In the genomic region with DNA sequence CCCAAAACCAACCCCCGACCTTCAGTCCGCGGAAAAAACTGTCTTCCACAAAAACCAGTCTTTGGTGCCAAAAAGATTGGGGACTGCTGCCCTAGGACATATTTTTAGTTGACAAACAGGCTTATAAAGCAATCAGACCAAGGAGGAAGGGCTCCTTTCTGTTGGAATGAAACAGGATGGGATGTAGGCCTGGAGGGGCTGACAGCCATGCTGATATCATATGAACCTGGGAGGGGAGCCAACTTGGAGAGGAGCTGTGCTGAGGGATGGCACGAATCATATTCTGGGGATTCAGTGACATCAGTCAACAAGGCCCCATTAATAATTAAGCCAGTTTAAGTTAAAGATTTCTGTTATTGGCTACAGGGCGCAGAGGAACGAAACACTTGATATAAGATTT, we compare ENCODE assay signal across 20 cellular contexts.
"Had no signal": no experiment of that assay in that cellular context is flagged by ENCODE, and none has a peak within 500 bp of the region (broad histone marks: within the 10 kb centered on the region; RNA-seq: fewer than 3 reads in every experiment).

No MANE protein-coding gene starts in this region.

- H3K9me3 ChIP-seq: mucosa of descending colon, sigmoid colon, thoracic aorta had no signal

- ATAC-seq: activated CD8-positive, alpha-beta memory T cell treated with anti-CD3 and anti-CD28 coated beads, Interleukin-2, amount 10 ng/mL, durations not matched to agents 7 days and 5 days; activated CD8-positive, alpha-beta T cell treated with anti-CD3 and anti-CD28 coated beads, Interleukin-2, amount 10 ng/mL, durations not matched to agents 7 days and 5 days; activated naive CD4-positive, alpha-beta T cell treated with anti-CD3 and anti-CD28 coated beads, Interleukin-2, amount 50 U/mL, for 72 hours; left ventricle myocardium superior; mucosa of descending colon; stimulated activated effector memory CD8-positive, alpha-beta T cell treated with anti-CD3 and anti-CD28 coated beads, Interleukin-12 subunit alpha, Interleukin-12 subunit beta, amount 100 ng/mL, for 72 hours had no signal

- DNase-seq: activated B cell treated with CpG ODN at 0.5 μM for 24 hours; activated CD8-positive, alpha-beta memory T cell treated with anti-CD3 and anti-CD28 coated beads, Interleukin-2, amount 10 ng/mL, durations not matched to agents 7 days and 5 days; activated CD8-positive, alpha-beta T cell treated with anti-CD3 and anti-CD28 coated beads, Interleukin-2, amount 10 ng/mL, durations not matched to agents 7 days and 5 days; activated naive CD4-positive, alpha-beta T cell; activated T-cell treated with anti-CD3 and anti-CD28 coated beads, Interleukin-2, amount 50 U/mL, for 48 hours; anterior cingulate cortex; cortex of kidney; foreskin fibroblast; head of caudate nucleus; hypothalamus; left ventricle myocardium superior; mucosa of descending colon; posterior cingulate gyrus; sigmoid colon; small intestine; stimulated activated CD4-positive, alpha-beta T cell treated with anti-CD3 and anti-CD28 coated beads, Interleukin-4, amount 100 ng/mL, for 24 hours; trophoblast cell had no signal

- H3K36me3 ChIP-seq: sigmoid colon, thoracic aorta had no signal

- H3K4me3 ChIP-seq: mucosa of descending colon, sigmoid colon, thoracic aorta had no signal

- H3K27ac ChIP-seq: sigmoid colon, thoracic aorta had no signal

- H3K27me3 ChIP-seq: sigmoid colon had no signal
